Comparison of ENCODE assay signal across 8 cellular contexts in genomic region chr18:78984941-78985784, GRCh38. TPM values are rescaled to one million over a fixed set of nuclear protein-coding genes. Genes with fewer than 3 reads are reported as not detected.
DNase-seq lines count a peak whose midpoint lies in the region; ATAC-seq and TF ChIP-seq lines count a peak whose summit lies in the region.

No MANE protein-coding gene starts in this region.

- H3K4me3 ChIP-seq in cardiac muscle cell (peak overlapping the region; percentile 12), right atrium auricular region (peak overlapping the region in 1 of 2 donors; percentile 12)

- H3K4me1 Mint-ChIP-seq in IgD-negative memory B cell (peaks cover 0 to 4% (median 4%) of the 10 kb centered on the region in 3 donors), T-helper 17 cell (peaks cover 2% of the 10 kb centered on the region)

- no peak overlapping the region for H3K27ac ChIP-seq in cardiac muscle cell
- no peak overlapping the region for H3K27ac ChIP-seq in right atrium auricular region

- H3K27me3 Mint-ChIP-seq in IgD-negative memory B cell (peaks cover 34% of the 10 kb centered on the region), T-helper 17 cell (peaks cover 67% of the 10 kb centered on the region)

- H3K4me3 Mint-ChIP-seq in IgD-negative memory B cell (peak overlapping the region in 2 of 4 donors; percentile 23 to 53), T-helper 17 cell (no peak overlapping the region)

- H3K27ac Mint-ChIP-seq in IgD-negative memory B cell: peak overlapping the region in 2 of 3 donors; percentile 59 to 66
- no peak overlapping the region for H3K27ac Mint-ChIP-seq in T-helper 17 cell

- H3K36me3 Mint-ChIP-seq in IgD-negative memory B cell (no peaks in the 10 kb centered on the region), T-helper 17 cell (ENCODE audit: low read depth) (no peaks in the 10 kb centered on the region)

- H3K9me3 ChIP-seq in cardiac muscle cell (ENCODE audit: low read depth) (no peaks in the 10 kb centered on the region), right atrium auricular region (no peaks in the 10 kb centered on the region), T-helper 17 cell (ENCODE audit: control insufficient read depth, low read length, poor library complexity, severe bottlenecking) (no peaks in the 10 kb centered on the region)

- TF ChIP-seq CTCF in cardiac muscle cell (IDR thresholded peaks at IDR 0.05; ENCODE audit: low read depth, low read length) (peak; percentile 26), right atrium auricular region (IDR thresholded peaks at IDR 0.05) (peak in 1 of 2 donors; percentile 19)

- DNase-seq in cardiac muscle cell (ENCODE audit: low read depth in 1 of 2, low spot score in 1 of 2) (peak; percentile 51 to 73), right atrium auricular region (ENCODE audit: low spot score) (no peak), T-helper 17 cell (no peak), iPS-NIHi11 (ENCODE audit: low spot score) (peak; percentile 50), G401 (ENCODE audit: low spot score) (no peak), NCI-H446 (lab: John Stamatoyannopoulos, UW) (no peak), NK-92 (lab: John Stamatoyannopoulos, UW; ENCODE audit: unreplicated experiment) (no peak)

- no peaks in the 10 kb centered on the region for H3K36me3 ChIP-seq in cardiac muscle cell
- no peaks in the 10 kb centered on the region for H3K36me3 ChIP-seq in right atrium auricular region

- peaks cover 65% of the 10 kb centered on the region for H3K27me3 ChIP-seq in cardiac muscle cell
- peaks cover 10 to 14% of the 10 kb centered on the region in 2 donors for H3K27me3 ChIP-seq in right atrium auricular region

- no peaks in the 10 kb centered on the region for H3K9me3 Mint-ChIP-seq in IgD-negative memory B cell

- in situ Hi-C loops in G401 (cut with HindIII; ENCODE audit: low sequenced_read_pairs): no loop called here

- H3K4me1 ChIP-seq in cardiac muscle cell (ENCODE audit: low read depth) (no peaks in the 10 kb centered on the region), right atrium auricular region (peaks cover 0 to 9% of the 10 kb centered on the region in 2 donors)

- peak; percentile 33 for ATAC-seq in T-helper 17 cell

RNA-seq across cellular contexts. Expression of gene SALL3, which starts 5.5 kb away (rescaled TPM):
- total RNA-seq in cardiac muscle cell (1.6 and 3.0 TPM in 2 replicates), right atrium auricular region (1 to 10 TPM; 1.5 to 2.5 TPM), T-helper 17 cell (not detected)
- polyA plus RNA-seq in cardiac muscle cell (0.09 and 1.8 TPM in 2 replicates), IgD-negative memory B cell (not detected)
- not detected in 2 replicates for total RNA-seq in G401 (2014; rRNA removed; shearing (Covaris generic))

Comparison
In these comparisons a context has a peak if more than half of its experiments do, and no peak if none do; other contexts are left out.
1. DNase-seq: peak in cardiac muscle cell (2 of 2) and iPS-NIHi11 (single experiment); none in right atrium auricular region (single experiment), T-helper 17 cell (0 of 3), G401 (single experiment), NCI-H446 (0 of 2) and NK-92 (single experiment).